Comparison of ENCODE assay signal across 12 cellular contexts in the genomic region with DNA sequence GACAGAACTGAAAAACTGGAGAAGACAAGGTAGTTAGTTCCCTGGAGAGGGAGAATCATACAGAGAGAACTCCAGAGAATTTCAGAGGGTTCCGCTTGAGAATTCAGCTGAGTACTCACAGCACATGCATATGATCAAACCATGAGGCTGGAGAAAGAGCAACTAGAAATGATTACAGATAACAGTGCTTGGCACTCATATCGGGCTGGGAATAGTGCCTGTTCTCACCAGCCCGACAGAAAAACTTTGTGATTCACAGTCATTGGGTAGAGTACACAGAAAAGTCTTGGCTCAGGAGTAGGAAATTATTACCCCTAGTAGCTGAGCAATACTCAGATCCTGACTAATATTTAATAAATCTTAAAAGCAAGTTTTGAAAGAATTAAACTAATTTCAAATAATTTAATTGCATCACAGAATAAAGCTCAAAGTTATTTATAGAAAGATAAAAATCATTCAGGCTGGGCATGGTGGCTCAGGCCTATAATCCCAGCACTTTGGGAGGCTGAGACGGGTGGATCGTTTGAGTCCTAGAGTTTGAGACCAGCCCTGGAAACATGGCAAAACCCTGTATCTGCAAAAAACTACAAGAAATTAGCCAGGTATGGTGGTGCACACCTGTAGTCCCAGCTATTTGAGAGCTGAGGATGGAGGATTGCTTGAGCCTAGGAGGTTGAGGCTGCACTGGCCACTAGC. TPM values are rescaled to one million over a fixed set of nuclear protein-coding genes. Genes with fewer than 3 reads are reported as not detected.
DNase-seq lines count a peak whose midpoint lies in the region; ATAC-seq and TF ChIP-seq lines count a peak whose summit lies in the region.
"Had no signal": no experiment of that assay in that cellular context is flagged by ENCODE, and none has a peak within 500 bp of the region (broad histone marks: within the 10 kb centered on the region; RNA-seq: fewer than 3 reads in every experiment).

No MANE protein-coding gene starts in this region.

- H2AFZ ChIP-seq in H9 (ENCODE audit: low read length): no peak overlapping the region

- H3K4ac ChIP-seq in H9 (ENCODE audit: low read depth, low read length): no peak overlapping the region

- H3K36me3 ChIP-seq in ascending aorta (no peaks in the 10 kb centered on the region), left ventricle myocardium inferior (no peaks in the 10 kb centered on the region), gastrocnemius medialis (no peaks in the 10 kb centered on the region)
- H3K36me3 ChIP-seq: ovary had no signal

- no peak overlapping the region for H4K8ac ChIP-seq in H9 (replicated peaks; ENCODE audit: insufficient read length, low read depth, low read length)

- H3K79me1 ChIP-seq in H9 (ENCODE audit: insufficient read depth, low read depth, low read length, poor library complexity, severe bottlenecking): peaks cover 5% of the 10 kb centered on the region

- no peaks in the 10 kb centered on the region for H3K27me3 Mint-ChIP-seq in H9 (ENCODE audit: low read depth)
- H3K27me3 Mint-ChIP-seq in activated CD8-positive, alpha-beta T cell treated with anti-CD3 and anti-CD28 coated beads, Interleukin-2, amount 10 ng/mL, durations not matched to agents 7 days and 5 days (ENCODE audit: low read depth): no peaks in the 10 kb centered on the region

- H3K4me2 ChIP-seq in H9 (ENCODE audit: insufficient read depth, insufficient read length, low read length): no peak overlapping the region

- H3K18ac ChIP-seq in H9 (ENCODE audit: insufficient read length, low read depth, low read length): no peak overlapping the region

- H3K27me3 ChIP-seq in H9 (ENCODE audit: insufficient read depth, low read length) (no peaks in the 10 kb centered on the region), ascending aorta (no peaks in the 10 kb centered on the region), left ventricle myocardium inferior (ENCODE audit: low read depth) (no peaks in the 10 kb centered on the region), gastrocnemius medialis (no peaks in the 10 kb centered on the region)
- H3K27me3 ChIP-seq: ovary had no signal

- H3T11ph ChIP-seq in H9 (ENCODE audit: low read length): no peak overlapping the region

- H3K36me3 Mint-ChIP-seq in H9 (ENCODE audit: insufficient read depth in 1 of 3, low read depth in 3 of 3): peaks cover 0 to 21% (median 3%) of the 10 kb centered on the region in 3 experiments; a peak in 3 of 7 replicates
- H3K36me3 Mint-ChIP-seq in activated CD8-positive, alpha-beta T cell treated with anti-CD3 and anti-CD28 coated beads, Interleukin-2, amount 10 ng/mL, durations not matched to agents 7 days and 5 days (ENCODE audit: low read depth): no peaks in the 10 kb centered on the region

- POLR2A ChIA-PET in activated CD8-positive, alpha-beta T cell treated with anti-CD3 and anti-CD28 coated beads, Interleukin-2, amount 10 ng/mL, durations not matched to agents 7 days and 5 days (lab: Charles Lee): no interaction called here

- H2BK12ac ChIP-seq in H9 (ENCODE audit: insufficient read length, low read depth, low read length): no peak overlapping the region

- H4K5ac ChIP-seq in H9 (ENCODE audit: insufficient read length, low read depth, low read length): no peak overlapping the region

- CTCF ChIA-PET in activated CD8-positive, alpha-beta T cell treated with anti-CD3 and anti-CD28 coated beads, Interleukin-2, amount 10 ng/mL, durations not matched to agents 7 days and 5 days (lab: Charles Lee): no interaction called here

- peak; percentile 21 to 84 for ATAC-seq in gastrocnemius medialis
- no peak for ATAC-seq in activated CD8-positive, alpha-beta T cell treated with anti-CD3 and anti-CD28 coated beads, Interleukin-2, amount 10 ng/mL, durations not matched to agents 7 days and 5 days

- H3K9me3 ChIP-seq in H9 (ENCODE audit: control insufficient read depth, low read depth, low read length) (no peaks in the 10 kb centered on the region), ascending aorta (no peaks in the 10 kb centered on the region), left ventricle myocardium inferior (replicated peaks) (no peaks in the 10 kb centered on the region), gastrocnemius medialis (no peaks in the 10 kb centered on the region)
- H3K9me3 ChIP-seq: ovary had no signal

- in situ Hi-C loops in gastrocnemius medialis (cut with MboI; ENCODE audit: low sequenced_read_pairs in 4 of 4): loop anchor here in 1 of 4 donors (25.0 kb wide), 1 partner anchor 306 kb away; no protein-coding TSS in a partner anchor
- in situ Hi-C loops in KBM-7 (cut with MboI; ENCODE audit: low pct_unique_long_range_greater_than_20kb, low sequenced_read_pairs): no loop called here

- H3K79me2 ChIP-seq in H9 (ENCODE audit: insufficient read depth, low read length): peaks cover 5% of the 10 kb centered on the region; the same call in 1 of the 2 replicates

- H2AK5ac ChIP-seq in H9 (ENCODE audit: insufficient read length, low read length): no peak overlapping the region

- no peaks in the 10 kb centered on the region for H3K23me2 ChIP-seq in H9 (ENCODE audit: insufficient read length, low read depth, low read length, poor library complexity, severe bottlenecking)

- no peak overlapping the region for H2BK120ac ChIP-seq in H9 (ENCODE audit: low read depth, low read length, poor library complexity, severe bottlenecking)

- H3K27ac Mint-ChIP-seq in H9: peak overlapping the region; percentile 16 to 86 (median 76)
- H3K27ac Mint-ChIP-seq in activated CD8-positive, alpha-beta T cell treated with anti-CD3 and anti-CD28 coated beads, Interleukin-2, amount 10 ng/mL, durations not matched to agents 7 days and 5 days: no peak overlapping the region
- H3K27ac Mint-ChIP-seq: activated T-helper 1 cell treated with anti-CD3 and anti-CD28 coated beads, Interleukin-12 subunit alpha, Interleukin-12 subunit beta, Interleukin-2, Interleukin-4 antibody, amounts not matched to agents 30 ng/mL and 10 ng/mL and 1 ng/mL, durations not matched to agents 14 hours and 24 hours and 36 hours had no signal

- H3K9ac ChIP-seq in H9 (ENCODE audit: extremely low read depth, insufficient read length, low read length): no peak overlapping the region

- no peaks in the 10 kb centered on the region for H3K9me3 Mint-ChIP-seq in H9
- H3K9me3 Mint-ChIP-seq in activated CD8-positive, alpha-beta T cell treated with anti-CD3 and anti-CD28 coated beads, Interleukin-2, amount 10 ng/mL, durations not matched to agents 7 days and 5 days (ENCODE audit: insufficient read depth): no peaks in the 10 kb centered on the region
- H3K9me3 Mint-ChIP-seq: activated T-helper 1 cell treated with anti-CD3 and anti-CD28 coated beads, Interleukin-12 subunit alpha, Interleukin-12 subunit beta, Interleukin-2, Interleukin-4 antibody, amounts not matched to agents 30 ng/mL and 10 ng/mL and 1 ng/mL, durations not matched to agents 14 hours and 24 hours and 36 hours had no signal

- no peak overlapping the region for H3K4me3 Mint-ChIP-seq in H9
- H3K4me3 Mint-ChIP-seq in activated CD8-positive, alpha-beta T cell treated with anti-CD3 and anti-CD28 coated beads, Interleukin-2, amount 10 ng/mL, durations not matched to agents 7 days and 5 days: no peak overlapping the region
- H3K4me3 Mint-ChIP-seq: activated T-helper 1 cell treated with anti-CD3 and anti-CD28 coated beads, Interleukin-12 subunit alpha, Interleukin-12 subunit beta, Interleukin-2, Interleukin-4 antibody, amounts not matched to agents 30 ng/mL and 10 ng/mL and 1 ng/mL, durations not matched to agents 14 hours and 24 hours and 36 hours had no signal

- DNase-seq in H9: no peak
- peak in 1 of 2 donors; percentile 89 for DNase-seq in ascending aorta (ENCODE audit: low spot score in 2 of 2)
- DNase-seq in left ventricle myocardium inferior: peak; percentile 20
- DNase-seq in gastrocnemius medialis: no peak
- no peak for DNase-seq in SW 1271 (lab: John Stamatoyannopoulos, UW)
- DNase-seq in activated CD8-positive, alpha-beta T cell treated with anti-CD3 and anti-CD28 coated beads, Interleukin-2, amount 10 ng/mL, durations not matched to agents 7 days and 5 days: no peak
- DNase-seq in KBM-7: no peak
- DNase-seq in NCI-H1694 (lab: John Stamatoyannopoulos, UW): no peak
- DNase-seq: Calu3, ovary had no signal

- H2BK20ac ChIP-seq in H9 (ENCODE audit: low read depth, low read length, poor library complexity, severe bottlenecking): no peak overlapping the region

- H3K4me1 ChIP-seq in H9 (ENCODE audit: insufficient read depth, low read length) (no peaks in the 10 kb centered on the region; the same call in 1 of the 2 replicates), ascending aorta (no peaks in the 10 kb centered on the region), left ventricle myocardium inferior (peaks cover 22% of the 10 kb centered on the region), gastrocnemius medialis (peaks cover 4 to 11% of the 10 kb centered on the region in 2 donors)

- WGBS in H9 (ENCODE audit: extremely low coverage, insufficient read length, low lambda C conversion rate): no CpG with 5 or more reads among the region's 5 CpGs

- H4K20me1 ChIP-seq in H9 (ENCODE audit: control insufficient read depth, insufficient read depth, insufficient read length): no peaks in the 10 kb centered on the region

- intact Hi-C loops in ascending aorta (cut with DNase I): loop anchor here (10.0 kb wide), 2 partner anchors 293 to 873 kb away; partner anchors contain the start of gene LGALSL
- intact Hi-C loops in left ventricle myocardium inferior (cut with micrococcal nuclease): no loop called here
- intact Hi-C loops in gastrocnemius medialis (cut with DNase I; ENCODE audit: low total_unique reads): loop anchor here (10.0 kb wide), 1 partner anchor 1817 kb away; no protein-coding TSS in a partner anchor

- H3K27ac ChIP-seq in H9 (ENCODE audit: insufficient read length, low read depth, low read length): no peak overlapping the region
- peak overlapping the region; percentile 74 to 83 for H3K27ac ChIP-seq in ascending aorta
- H3K27ac ChIP-seq in left ventricle myocardium inferior (replicated peaks): peak overlapping the region; percentile 83
- H3K27ac ChIP-seq in gastrocnemius medialis: peak overlapping the region in 1 of 4 donors; percentile 31
- H3K27ac ChIP-seq: ovary, VCaP had no signal

- H4K91ac ChIP-seq in H9 (ENCODE audit: insufficient read length, low read depth, low read length): no peak overlapping the region

- H3K23ac ChIP-seq in H9 (ENCODE audit: insufficient read length, low read depth, low read length): no peak overlapping the region

- TF ChIP-seq CTCF in H9 (conservative IDR thresholded peaks at IDR 0.05) (no peak), ascending aorta (IDR thresholded peaks at IDR 0.05) (no peak), left ventricle myocardium inferior (IDR thresholded peaks at IDR 0.05; ENCODE audit: borderline replicate concordance) (no peak), gastrocnemius medialis (IDR thresholded peaks at IDR 0.05 in 4 of 5, conservative IDR thresholded peaks at IDR 0.05 in 1 of 5) (no peak)

- no peak for TF ChIP-seq POLR2A in gastrocnemius medialis (IDR thresholded peaks at IDR 0.05)

- H3K56ac ChIP-seq in H9 (ENCODE audit: insufficient read length, low read depth, low read length): no peak overlapping the region

- no peak overlapping the region for H2BK15ac ChIP-seq in H9 (ENCODE audit: low read depth, low read length)

- no peak overlapping the region for H3K14ac ChIP-seq in H9 (ENCODE audit: insufficient read depth, low read length)

- no peak overlapping the region for H2BK5ac ChIP-seq in H9 (ENCODE audit: insufficient read length, low read length)

- peak overlapping the region in 1 of 2 donors; percentile 33 for H3K4me3 ChIP-seq in ascending aorta
- peak overlapping the region; percentile 27 for H3K4me3 ChIP-seq in left ventricle myocardium inferior
- no peak overlapping the region for H3K4me3 ChIP-seq in gastrocnemius medialis
- H3K4me3 ChIP-seq: ovary had no signal

- H3K4me1 Mint-ChIP-seq in H9: peaks cover 42 to 58% of the 10 kb centered on the region in 2 experiments
- H3K4me1 Mint-ChIP-seq in activated CD8-positive, alpha-beta T cell treated with anti-CD3 and anti-CD28 coated beads, Interleukin-2, amount 10 ng/mL, durations not matched to agents 7 days and 5 days (ENCODE audit: low read depth): peaks cover 5% of the 10 kb centered on the region

RNA-seq across cellular contexts. Expression of gene WDPCP, which starts 6.9 kb away (rescaled TPM):
- total RNA-seq in H9 (2021) (17.4 and 22.4 TPM in 2 replicates), ascending aorta (5.2 TPM), left ventricle myocardium inferior (18.8 TPM), gastrocnemius medialis (10 to 100 TPM in 2 of 4 donors, 1 to 10 TPM in 2; 7.2 to 47.3 (median 13.0) TPM)
- 1 to 10 TPM; 7.6 to 8.8 TPM for total RNA-seq in activated CD8-positive, alpha-beta T cell treated with anti-CD3 and anti-CD28 coated beads, Interleukin-2, amount 10 ng/mL, durations not matched to agents 7 days and 5 days

RNA-seq across cellular contexts. Expression of gene MDH1, which starts 7.3 kb away (rescaled TPM):
- total RNA-seq in H9 (2021): 317 and 324 TPM in 2 replicates
- total RNA-seq in ascending aorta: 65.7 TPM
- total RNA-seq in left ventricle myocardium inferior: 1,481 TPM
- 100 to 1,000 TPM; 133 to 241 (median 194) TPM for total RNA-seq in gastrocnemius medialis
- total RNA-seq in activated CD8-positive, alpha-beta T cell treated with anti-CD3 and anti-CD28 coated beads, Interleukin-2, amount 10 ng/mL, durations not matched to agents 7 days and 5 days: 100 to 1,000 TPM; 179 to 197 TPM
